Comparison of ENCODE assay signal across 2 cellular contexts in the genomic region with DNA sequence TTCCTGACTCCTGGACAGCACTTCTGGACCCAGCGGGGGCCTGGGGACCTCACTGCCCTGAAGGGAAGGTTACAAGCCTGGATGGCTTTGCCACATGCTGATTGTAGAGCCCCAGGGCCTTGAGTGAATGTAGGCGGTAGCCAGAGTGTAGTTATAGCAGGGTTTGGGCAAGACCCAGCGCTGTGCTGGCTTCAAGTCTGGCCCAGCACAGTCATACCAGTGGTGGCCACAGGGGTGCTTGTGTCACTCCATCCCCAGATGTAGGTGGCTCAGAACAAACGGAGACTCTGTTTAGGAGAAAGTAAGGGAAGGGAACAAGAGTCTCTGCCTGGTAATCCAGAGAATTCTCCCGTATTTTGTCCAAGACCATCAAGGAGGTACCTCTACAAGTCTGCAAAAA.
TF ChIP-seq lines count a peak whose summit lies in the region.

No MANE protein-coding gene starts in this region.

TF ChIP-seq in GM23338, 12 proteins besides CTCF, POLR2A, EP300 and RAD21 (continued from another document):
- TF ChIP-seq, protein P1, sequence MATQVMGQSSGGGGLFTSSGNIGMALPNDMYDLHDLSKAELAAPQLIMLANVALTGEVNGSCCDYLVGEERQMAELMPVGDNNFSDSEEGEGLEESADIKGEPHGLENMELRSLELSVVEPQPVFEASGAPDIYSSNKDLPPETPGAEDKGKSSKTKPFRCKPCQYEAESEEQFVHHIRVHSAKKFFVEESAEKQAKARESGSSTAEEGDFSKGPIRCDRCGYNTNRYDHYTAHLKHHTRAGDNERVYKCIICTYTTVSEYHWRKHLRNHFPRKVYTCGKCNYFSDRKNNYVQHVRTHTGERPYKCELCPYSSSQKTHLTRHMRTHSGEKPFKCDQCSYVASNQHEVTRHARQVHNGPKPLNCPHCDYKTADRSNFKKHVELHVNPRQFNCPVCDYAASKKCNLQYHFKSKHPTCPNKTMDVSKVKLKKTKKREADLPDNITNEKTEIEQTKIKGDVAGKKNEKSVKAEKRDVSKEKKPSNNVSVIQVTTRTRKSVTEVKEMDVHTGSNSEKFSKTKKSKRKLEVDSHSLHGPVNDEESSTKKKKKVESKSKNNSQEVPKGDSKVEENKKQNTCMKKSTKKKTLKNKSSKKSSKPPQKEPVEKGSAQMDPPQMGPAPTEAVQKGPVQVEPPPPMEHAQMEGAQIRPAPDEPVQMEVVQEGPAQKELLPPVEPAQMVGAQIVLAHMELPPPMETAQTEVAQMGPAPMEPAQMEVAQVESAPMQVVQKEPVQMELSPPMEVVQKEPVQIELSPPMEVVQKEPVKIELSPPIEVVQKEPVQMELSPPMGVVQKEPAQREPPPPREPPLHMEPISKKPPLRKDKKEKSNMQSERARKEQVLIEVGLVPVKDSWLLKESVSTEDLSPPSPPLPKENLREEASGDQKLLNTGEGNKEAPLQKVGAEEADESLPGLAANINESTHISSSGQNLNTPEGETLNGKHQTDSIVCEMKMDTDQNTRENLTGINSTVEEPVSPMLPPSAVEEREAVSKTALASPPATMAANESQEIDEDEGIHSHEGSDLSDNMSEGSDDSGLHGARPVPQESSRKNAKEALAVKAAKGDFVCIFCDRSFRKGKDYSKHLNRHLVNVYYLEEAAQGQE (IDR thresholded peaks at IDR 0.05; ENCODE audit: unreplicated experiment): no peak
- TF ChIP-seq STAT1 (IDR thresholded peaks at IDR 0.05; ENCODE audit: unreplicated experiment) (no peak), ZNF462 (CRISPR knock-in tag; IDR thresholded peaks at IDR 0.05) (no peak), ZNF114 (CRISPR knock-in tag; IDR thresholded peaks at IDR 0.05) (no peak), EZH2 (IDR thresholded peaks at IDR 0.05; ENCODE audit: low read depth, unreplicated experiment) (no peak)

TF ChIP-seq in WTC11, 78 proteins besides CTCF, POLR2A, EP300 and RAD21 (continued from another document):
- TF ChIP-seq, protein P2, sequence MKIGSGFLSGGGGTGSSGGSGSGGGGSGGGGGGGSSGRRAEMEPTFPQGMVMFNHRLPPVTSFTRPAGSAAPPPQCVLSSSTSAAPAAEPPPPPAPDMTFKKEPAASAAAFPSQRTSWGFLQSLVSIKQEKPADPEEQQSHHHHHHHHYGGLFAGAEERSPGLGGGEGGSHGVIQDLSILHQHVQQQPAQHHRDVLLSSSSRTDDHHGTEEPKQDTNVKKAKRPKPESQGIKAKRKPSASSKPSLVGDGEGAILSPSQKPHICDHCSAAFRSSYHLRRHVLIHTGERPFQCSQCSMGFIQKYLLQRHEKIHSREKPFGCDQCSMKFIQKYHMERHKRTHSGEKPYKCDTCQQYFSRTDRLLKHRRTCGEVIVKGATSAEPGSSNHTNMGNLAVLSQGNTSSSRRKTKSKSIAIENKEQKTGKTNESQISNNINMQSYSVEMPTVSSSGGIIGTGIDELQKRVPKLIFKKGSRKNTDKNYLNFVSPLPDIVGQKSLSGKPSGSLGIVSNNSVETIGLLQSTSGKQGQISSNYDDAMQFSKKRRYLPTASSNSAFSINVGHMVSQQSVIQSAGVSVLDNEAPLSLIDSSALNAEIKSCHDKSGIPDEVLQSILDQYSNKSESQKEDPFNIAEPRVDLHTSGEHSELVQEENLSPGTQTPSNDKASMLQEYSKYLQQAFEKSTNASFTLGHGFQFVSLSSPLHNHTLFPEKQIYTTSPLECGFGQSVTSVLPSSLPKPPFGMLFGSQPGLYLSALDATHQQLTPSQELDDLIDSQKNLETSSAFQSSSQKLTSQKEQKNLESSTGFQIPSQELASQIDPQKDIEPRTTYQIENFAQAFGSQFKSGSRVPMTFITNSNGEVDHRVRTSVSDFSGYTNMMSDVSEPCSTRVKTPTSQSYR (CRISPR knock-in tag; IDR thresholded peaks at IDR 0.05): no peak
- TF ChIP-seq CDX4 (CRISPR knock-in tag; IDR thresholded peaks at IDR 0.05; ENCODE audit: borderline replicate concordance) (no peak), MYBL2 (CRISPR knock-in tag; IDR thresholded peaks at IDR 0.05) (no peak), CREM (CRISPR knock-in tag; IDR thresholded peaks at IDR 0.05) (no peak), HMGXB4 (CRISPR knock-in tag; IDR thresholded peaks at IDR 0.05) (no peak), ZNF423 (CRISPR knock-in tag; IDR thresholded peaks at IDR 0.05) (no peak), E2F5 (CRISPR knock-in tag; IDR thresholded peaks at IDR 0.05) (no peak), ATF6 (CRISPR knock-in tag; IDR thresholded peaks at IDR 0.05) (no peak), JUN (CRISPR knock-in tag; IDR thresholded peaks at IDR 0.05) (no peak), ELF4 (CRISPR knock-in tag; IDR thresholded peaks at IDR 0.05; ENCODE audit: low read depth) (no peak)
- TF ChIP-seq, protein P3, sequence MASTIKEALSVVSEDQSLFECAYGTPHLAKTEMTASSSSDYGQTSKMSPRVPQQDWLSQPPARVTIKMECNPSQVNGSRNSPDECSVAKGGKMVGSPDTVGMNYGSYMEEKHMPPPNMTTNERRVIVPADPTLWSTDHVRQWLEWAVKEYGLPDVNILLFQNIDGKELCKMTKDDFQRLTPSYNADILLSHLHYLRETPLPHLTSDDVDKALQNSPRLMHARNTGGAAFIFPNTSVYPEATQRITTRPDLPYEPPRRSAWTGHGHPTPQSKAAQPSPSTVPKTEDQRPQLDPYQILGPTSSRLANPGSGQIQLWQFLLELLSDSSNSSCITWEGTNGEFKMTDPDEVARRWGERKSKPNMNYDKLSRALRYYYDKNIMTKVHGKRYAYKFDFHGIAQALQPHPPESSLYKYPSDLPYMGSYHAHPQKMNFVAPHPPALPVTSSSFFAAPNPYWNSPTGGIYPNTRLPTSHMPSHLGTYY (CRISPR knock-in tag; IDR thresholded peaks at IDR 0.05): no peak
- TF ChIP-seq, protein P4, sequence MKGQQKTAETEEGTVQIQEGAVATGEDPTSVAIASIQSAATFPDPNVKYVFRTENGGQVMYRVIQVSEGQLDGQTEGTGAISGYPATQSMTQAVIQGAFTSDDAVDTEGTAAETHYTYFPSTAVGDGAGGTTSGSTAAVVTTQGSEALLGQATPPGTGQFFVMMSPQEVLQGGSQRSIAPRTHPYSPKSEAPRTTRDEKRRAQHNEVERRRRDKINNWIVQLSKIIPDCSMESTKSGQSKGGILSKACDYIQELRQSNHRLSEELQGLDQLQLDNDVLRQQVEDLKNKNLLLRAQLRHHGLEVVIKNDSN (CRISPR knock-in tag; IDR thresholded peaks at IDR 0.05): no peak
- TF ChIP-seq, protein P5, sequence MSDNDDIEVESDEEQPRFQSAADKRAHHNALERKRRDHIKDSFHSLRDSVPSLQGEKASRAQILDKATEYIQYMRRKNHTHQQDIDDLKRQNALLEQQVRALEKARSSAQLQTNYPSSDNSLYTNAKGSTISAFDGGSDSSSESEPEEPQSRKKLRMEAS (CRISPR knock-in tag; IDR thresholded peaks at IDR 0.05): no peak
- TF ChIP-seq, protein P6, sequence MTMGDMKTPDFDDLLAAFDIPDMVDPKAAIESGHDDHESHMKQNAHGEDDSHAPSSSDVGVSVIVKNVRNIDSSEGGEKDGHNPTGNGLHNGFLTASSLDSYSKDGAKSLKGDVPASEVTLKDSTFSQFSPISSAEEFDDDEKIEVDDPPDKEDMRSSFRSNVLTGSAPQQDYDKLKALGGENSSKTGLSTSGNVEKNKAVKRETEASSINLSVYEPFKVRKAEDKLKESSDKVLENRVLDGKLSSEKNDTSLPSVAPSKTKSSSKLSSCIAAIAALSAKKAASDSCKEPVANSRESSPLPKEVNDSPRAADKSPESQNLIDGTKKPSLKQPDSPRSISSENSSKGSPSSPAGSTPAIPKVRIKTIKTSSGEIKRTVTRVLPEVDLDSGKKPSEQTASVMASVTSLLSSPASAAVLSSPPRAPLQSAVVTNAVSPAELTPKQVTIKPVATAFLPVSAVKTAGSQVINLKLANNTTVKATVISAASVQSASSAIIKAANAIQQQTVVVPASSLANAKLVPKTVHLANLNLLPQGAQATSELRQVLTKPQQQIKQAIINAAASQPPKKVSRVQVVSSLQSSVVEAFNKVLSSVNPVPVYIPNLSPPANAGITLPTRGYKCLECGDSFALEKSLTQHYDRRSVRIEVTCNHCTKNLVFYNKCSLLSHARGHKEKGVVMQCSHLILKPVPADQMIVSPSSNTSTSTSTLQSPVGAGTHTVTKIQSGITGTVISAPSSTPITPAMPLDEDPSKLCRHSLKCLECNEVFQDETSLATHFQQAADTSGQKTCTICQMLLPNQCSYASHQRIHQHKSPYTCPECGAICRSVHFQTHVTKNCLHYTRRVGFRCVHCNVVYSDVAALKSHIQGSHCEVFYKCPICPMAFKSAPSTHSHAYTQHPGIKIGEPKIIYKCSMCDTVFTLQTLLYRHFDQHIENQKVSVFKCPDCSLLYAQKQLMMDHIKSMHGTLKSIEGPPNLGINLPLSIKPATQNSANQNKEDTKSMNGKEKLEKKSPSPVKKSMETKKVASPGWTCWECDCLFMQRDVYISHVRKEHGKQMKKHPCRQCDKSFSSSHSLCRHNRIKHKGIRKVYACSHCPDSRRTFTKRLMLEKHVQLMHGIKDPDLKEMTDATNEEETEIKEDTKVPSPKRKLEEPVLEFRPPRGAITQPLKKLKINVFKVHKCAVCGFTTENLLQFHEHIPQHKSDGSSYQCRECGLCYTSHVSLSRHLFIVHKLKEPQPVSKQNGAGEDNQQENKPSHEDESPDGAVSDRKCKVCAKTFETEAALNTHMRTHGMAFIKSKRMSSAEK (CRISPR knock-in tag; IDR thresholded peaks at IDR 0.05; ENCODE audit: borderline replicate concordance): no peak
